24 cellular contexts compared by ENCODE assay signal in genomic region chr3:11235385-11235784, GRCh38.
"Had no signal": no experiment of that assay in that cellular context is flagged by ENCODE, and none has a peak within 500 bp of the region (broad histone marks: within the 10 kb centered on the region; RNA-seq: fewer than 3 reads in every experiment).

No MANE protein-coding gene starts in this region.

- H3K27ac ChIP-seq: hepatocyte, left ventricle myocardium inferior, parathyroid adenoma, right atrium auricular region, right lobe of liver, stomach, testis, thyroid gland, transverse colon, uterus had no signal

- H3K36me3 ChIP-seq: left ventricle myocardium inferior, right atrium auricular region, right lobe of liver, stomach, thyroid gland, transverse colon, uterus had no signal

- H3K36me3 Mint-ChIP-seq: mesothelial cell of epicardium had no signal

- H3K4me1 ChIP-seq: left ventricle myocardium inferior, parathyroid adenoma, right atrium auricular region, right lobe of liver, stomach, testis, thyroid gland had no signal

- H3K27ac Mint-ChIP-seq: mesothelial cell of epicardium; naive thymus-derived CD4-positive, alpha-beta T cell; natural killer cell treated with Interleukin-12 subunit alpha and Interleukin-12 subunit beta and Interleukin-15 and Interleukin-18, amount 100 ng/mL, for 72 hours; stimulated activated memory B cell treated with anti-CD40 and anti-IgM and Interleukin-4, amounts not matched to agents 10 μg/mL and 1 μg/mL and 100 μg/mL, for 72 hours had no signal

- DNase-seq: islet precursor cell; left ventricle myocardium inferior; mesendoderm; naive thymus-derived CD4-positive, alpha-beta T cell; nucleus accumbens; right lobe of liver; stimulated activated CD4-positive, alpha-beta T cell treated with anti-CD3 and anti-CD28 coated beads, Interleukin-1b, Interleukin-23, amount 100 ng/mL, for 48 hours; stimulated activated CD4-positive, alpha-beta T cell treated with anti-CD3 and anti-CD28 coated beads, Interleukin-2, amount 100 ng/mL, for 48 hours; stimulated activated CD4-positive, alpha-beta T cell treated with anti-CD3 and anti-CD28 coated beads, Interleukin-4, amount 100 ng/mL, for 4 hours; stimulated activated CD8-positive, alpha-beta memory T cell treated with anti-CD3 and anti-CD28 coated beads, Interleukin-4, amount 100 ng/mL, for 48 hours; stimulated activated naive CD8-positive, alpha-beta T cell treated with anti-CD3 and anti-CD28 coated beads, Interleukin-15, Interleukin-2, amounts not matched to agents 100 U/mL and 50 U/mL, for 24 hours; stomach; testis; thyroid gland; transverse colon; uterus had no signal

- H3K4me3 ChIP-seq: hepatocyte, left ventricle myocardium inferior, lung, right atrium auricular region, right lobe of liver, smooth muscle cell, stomach, testis, thyroid gland, transverse colon, uterus had no signal

- ATAC-seq: naive thymus-derived CD4-positive, alpha-beta T cell; natural killer cell treated with Interleukin-12 subunit alpha and Interleukin-12 subunit beta and Interleukin-15 and Interleukin-18, amount 100 ng/mL, for 72 hours; right lobe of liver; stimulated activated memory B cell treated with anti-CD40 and anti-IgM and Interleukin-4, amounts not matched to agents 10 μg/mL and 1 μg/mL and 100 μg/mL, for 72 hours; stimulated activated naive CD8-positive, alpha-beta T cell treated with anti-CD3 and anti-CD28 coated beads, Interleukin-15, Interleukin-2, amounts not matched to agents 100 U/mL and 50 U/mL, for 24 hours had no signal

- H3K9me3 ChIP-seq: right atrium auricular region, right lobe of liver, stomach, testis, thyroid gland, transverse colon, uterus had no signal

- H3K27me3 ChIP-seq: right atrium auricular region, right lobe of liver, testis, thyroid gland, transverse colon, uterus had no signal

- H3K4me3 Mint-ChIP-seq: mesothelial cell of epicardium; naive thymus-derived CD4-positive, alpha-beta T cell; natural killer cell treated with Interleukin-12 subunit alpha and Interleukin-12 subunit beta and Interleukin-15 and Interleukin-18, amount 100 ng/mL, for 72 hours; stimulated activated memory B cell treated with anti-CD40 and anti-IgM and Interleukin-4, amounts not matched to agents 10 μg/mL and 1 μg/mL and 100 μg/mL, for 72 hours had no signal
